25 cellular contexts compared by ENCODE assay signal in the genomic region with DNA sequence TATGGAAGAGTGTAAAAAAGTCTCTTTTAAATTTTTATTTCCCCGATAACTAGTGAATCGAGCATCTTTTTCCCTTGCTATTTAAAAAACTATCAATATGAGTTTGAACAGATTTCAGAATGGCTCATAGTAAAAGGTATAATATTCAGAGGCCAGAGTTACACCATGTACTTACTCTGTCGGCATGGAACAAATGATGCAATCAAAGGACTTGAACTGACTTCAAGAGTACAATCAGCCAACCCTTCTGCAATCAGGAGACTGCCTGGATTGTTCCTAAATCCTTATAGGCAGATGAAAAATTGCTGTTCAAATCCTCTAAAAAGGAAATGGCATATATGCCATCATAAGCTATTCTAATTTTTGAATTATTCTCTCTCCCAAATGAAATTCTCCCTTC.
"Had no signal": no experiment of that assay in that cellular context is flagged by ENCODE, and none has a peak within 500 bp of the region (broad histone marks: within the 10 kb centered on the region; RNA-seq: fewer than 3 reads in every experiment).

No MANE protein-coding gene starts in this region.

- H3K27me3 Mint-ChIP-seq: activated CD4-positive, alpha-beta T cell treated with anti-CD3 and anti-CD28 coated beads, Interleukin-2, amount 10 ng/mL, durations not matched to agents 7 days and 5 days; stimulated activated naive CD8-positive, alpha-beta T cell treated with anti-CD3 and anti-CD28 coated beads, Interleukin-15, Interleukin-2, amounts not matched to agents 100 ng/mL and 50 ng/mL, for 24 hours had no signal

- H3K4me3 ChIP-seq: coronary artery, esophagus squamous epithelium, lower lobe of right lung, mucosa of descending colon, tibial artery had no signal

- H3K4me1 Mint-ChIP-seq: activated CD4-positive, alpha-beta T cell treated with anti-CD3 and anti-CD28 coated beads, Interleukin-2, amount 10 ng/mL, durations not matched to agents 7 days and 5 days; endodermal cell; T-cell had no signal

- FAIRE-seq: TTC549 had no signal

- H3K9me3 Mint-ChIP-seq: activated CD4-positive, alpha-beta T cell treated with anti-CD3 and anti-CD28 coated beads, Interleukin-2, amount 10 ng/mL, durations not matched to agents 7 days and 5 days; activated naive CD4-positive, alpha-beta T cell treated with anti-CD3 and anti-CD28 coated beads, Interleukin-2, amount 50 U/mL, for 72 hours; endodermal cell; stimulated activated naive CD8-positive, alpha-beta T cell treated with anti-CD3 and anti-CD28 coated beads, Interleukin-15, Interleukin-2, amounts not matched to agents 100 ng/mL and 50 ng/mL, for 24 hours; T-cell; T-helper 2 cell treated with Interferon-gamma antibody and Interleukin-4, amounts not matched to agents 5 μg/mL and 100 μg/mL, for 36 hours had no signal

- H3K4me1 ChIP-seq: esophagus squamous epithelium, foreskin keratinocyte, lower lobe of right lung, tibial artery had no signal

- DNase-seq: activated CD4-positive, alpha-beta T cell treated with anti-CD3 and anti-CD28 coated beads, Interleukin-2, amount 10 ng/mL, durations not matched to agents 7 days and 5 days; activated CD4-positive, CD25-positive, alpha-beta regulatory T cell treated with anti-CD3 and anti-CD28 coated beads, Interleukin-2, amount 50 U/mL, for 72 hours; activated CD8-positive, alpha-beta T cell treated with anti-CD3 and anti-CD28 coated beads, Interleukin-2, amount 10 ng/mL, durations not matched to agents 7 days and 5 days; activated gamma-delta T cell treated with Interleukin-2 at 50 U/mL for 16 hours; amniotic stem cell; cerebellar nuclear complex; endodermal cell; esophagus squamous epithelium; foreskin keratinocyte; islet precursor cell; left cardiac atrium; lower lobe of right lung; mesendoderm; mucosa of descending colon; occipital lobe; posterior cingulate gyrus; stimulated activated CD4-positive, alpha-beta T cell treated with anti-CD3 and anti-CD28 coated beads, Interleukin-4, amount 100 ng/mL, for 24 hours; T-cell; tibial artery; WERI-Rb-1 had no signal

- ATAC-seq: activated CD8-positive, alpha-beta T cell treated with anti-CD3 and anti-CD28 coated beads, Interleukin-2, amount 10 ng/mL, durations not matched to agents 7 days and 5 days; activated naive CD4-positive, alpha-beta T cell treated with anti-CD3 and anti-CD28 coated beads, Interleukin-2, amount 50 U/mL, for 72 hours; foreskin keratinocyte; left cardiac atrium; mucosa of descending colon; T-cell had no signal

- H3K27ac Mint-ChIP-seq: activated CD4-positive, alpha-beta T cell treated with anti-CD3 and anti-CD28 coated beads, Interleukin-2, amount 10 ng/mL, durations not matched to agents 7 days and 5 days; activated CD8-positive, alpha-beta T cell treated with anti-CD3 and anti-CD28 coated beads, Interleukin-2, amount 10 ng/mL, durations not matched to agents 7 days and 5 days; activated naive CD4-positive, alpha-beta T cell treated with anti-CD3 and anti-CD28 coated beads, Interleukin-2, amount 50 U/mL, for 72 hours; endodermal cell; stimulated activated naive CD8-positive, alpha-beta T cell treated with anti-CD3 and anti-CD28 coated beads, Interleukin-15, Interleukin-2, amounts not matched to agents 100 ng/mL and 50 ng/mL, for 24 hours; T-cell; T-helper 2 cell treated with Interferon-gamma antibody and Interleukin-4, amounts not matched to agents 5 μg/mL and 100 μg/mL, for 36 hours had no signal

- H3K27me3 ChIP-seq: esophagus squamous epithelium, foreskin keratinocyte, tibial artery had no signal

- H3K36me3 Mint-ChIP-seq: activated naive CD4-positive, alpha-beta T cell treated with anti-CD3 and anti-CD28 coated beads, Interleukin-2, amount 50 U/mL, for 72 hours; T-cell had no signal

- H3K36me3 ChIP-seq: esophagus squamous epithelium, lower lobe of right lung, tibial artery, WERI-Rb-1 had no signal

- H3K9me3 ChIP-seq: esophagus squamous epithelium, lower lobe of right lung, mucosa of descending colon, tibial artery had no signal

- H3K27ac ChIP-seq: coronary artery, esophagus squamous epithelium, foreskin keratinocyte, lower lobe of right lung, tibial artery, WERI-Rb-1 had no signal

- H3K4me3 Mint-ChIP-seq: activated CD4-positive, alpha-beta T cell treated with anti-CD3 and anti-CD28 coated beads, Interleukin-2, amount 10 ng/mL, durations not matched to agents 7 days and 5 days; activated CD8-positive, alpha-beta T cell treated with anti-CD3 and anti-CD28 coated beads, Interleukin-2, amount 10 ng/mL, durations not matched to agents 7 days and 5 days; endodermal cell; stimulated activated naive CD8-positive, alpha-beta T cell treated with anti-CD3 and anti-CD28 coated beads, Interleukin-15, Interleukin-2, amounts not matched to agents 100 ng/mL and 50 ng/mL, for 24 hours; T-cell; T-helper 2 cell treated with Interferon-gamma antibody and Interleukin-4, amounts not matched to agents 5 μg/mL and 100 μg/mL, for 36 hours had no signal
